Comparison of ENCODE assay signal across 21 cellular contexts in genomic region chr1:47235822-47236221, GRCh38. TPM values are rescaled to one million over a fixed set of nuclear protein-coding genes. Genes with fewer than 3 reads are reported as not detected.
A peak's percentile ranks its signal among the peaks of the same experiment; 100 is the strongest.
DNase-seq lines count a peak whose midpoint lies in the region; ATAC-seq and TF ChIP-seq lines count a peak whose summit lies in the region.
"Had no signal": no experiment of that assay in that cellular context is flagged by ENCODE, and none has a peak within 500 bp of the region (broad histone marks: within the 10 kb centered on the region; RNA-seq: fewer than 3 reads in every experiment).

No MANE protein-coding gene starts in this region.

- H4K20me1 ChIP-seq in BLaER1 = peaks cover 3% of the 10 kb centered on the region
- H4K20me1 ChIP-seq in GM23338 (replicated peaks; ENCODE audit: insufficient read depth) = peaks cover 17% of the 10 kb centered on the region; the same call in 1 of the 2 replicates
- peaks cover 4% of the 10 kb centered on the region for H4K20me1 ChIP-seq in smooth muscle cell (ENCODE audit: low read depth)

- no peak for TF ChIP-seq CTCF in GM23338 (conservative IDR thresholded peaks at IDR 0.05; ENCODE audit: low read depth in 2 of 2)
- no peak for TF ChIP-seq CTCF in dorsolateral prefrontal cortex (IDR thresholded peaks at IDR 0.05 in 54 of 56, conservative IDR thresholded peaks at IDR 0.05 in 2 of 56; ENCODE audit: low read depth in 1 of 56, partially characterized antibody in 56 of 56)
- TF ChIP-seq CTCF in lower lobe of right lung (IDR thresholded peaks at IDR 0.05) = no peak
- no peak for TF ChIP-seq CTCF in smooth muscle cell (IDR thresholded peaks at IDR 0.05; ENCODE audit: borderline replicate concordance, insufficient read depth, poor library complexity, severe bottlenecking)
- TF ChIP-seq CTCF in CD14-positive monocyte (IDR thresholded peaks at IDR 0.05) = no peak

- DNase-seq in GM23338 (ENCODE audit: low spot score) (no peak), dorsolateral prefrontal cortex (no peak), lower lobe of right lung (no peak), smooth muscle cell (lab: John Stamatoyannopoulos, UW; ENCODE audit: unreplicated experiment) (no peak), CD14-positive monocyte (ENCODE audit: low spot score) (no peak)
- DNase-seq in activated CD4-positive, alpha-beta T cell treated with anti-CD3 and anti-CD28 coated beads, Interleukin-2, amount 50 U/mL, for 48 hours = no peak
- DNase-seq: DMS153, GF-D8, GM23248, MV-4-11, NCI-H1417, NCI-H187 treated with DMSO at 0.1 percent for 48 hours, NCI-H2227 treated with DMSO at 0.1 percent for 48 hours, NCI-H510A treated with DMSO at 0.1 percent for 48 hours, NCI-H82, OCI-M1, SHP77, SK-N-SH had no signal

- H3K36me3 ChIP-seq in BLaER1 = no peaks in the 10 kb centered on the region
- H3K36me3 ChIP-seq in GM23338 (ENCODE audit: insufficient read depth) = no peaks in the 10 kb centered on the region
- no peaks in the 10 kb centered on the region for H3K36me3 ChIP-seq in lower lobe of right lung
- no peaks in the 10 kb centered on the region for H3K36me3 ChIP-seq in smooth muscle cell (ENCODE audit: low read depth)

- 68% methylated on average over 4 of the region's 4 CpGs for WGBS in smooth muscle cell (ENCODE audit: low lambda C conversion rate)

- H3K36me3 Mint-ChIP-seq in GM23338 (ENCODE audit: low read depth) = no peaks in the 10 kb centered on the region
- peaks cover 9 to 16% of the 10 kb centered on the region in 2 donors for H3K36me3 Mint-ChIP-seq in CD14-positive monocyte

- H3K27me3 Mint-ChIP-seq in GM23338 (ENCODE audit: insufficient read depth, low read depth, poor library complexity) = peaks cover 61% of the 10 kb centered on the region
- H3K27me3 Mint-ChIP-seq in CD14-positive monocyte (ENCODE audit: low read depth in 3 of 3) = peaks cover 57 to 78% (median 61%) of the 10 kb centered on the region in 3 donors

- no peak overlapping the region for H3K9ac ChIP-seq in BLaER1
- H3K9ac ChIP-seq in smooth muscle cell (ENCODE audit: low read depth) = no peak overlapping the region
- H3K9ac ChIP-seq: GM23248, SK-N-SH had no signal

- H3K27ac Mint-ChIP-seq in GM23338 (no peak overlapping the region), CD14-positive monocyte (no peak overlapping the region)

- H3K4me2 ChIP-seq in BLaER1 (peak overlapping the region; percentile 65), GM23338 (peak overlapping the region; percentile 73), smooth muscle cell (no peak overlapping the region)
- H3K4me2 ChIP-seq: SK-N-SH had no signal

- H3K4me1 Mint-ChIP-seq in GM23338 (peaks cover 28% of the 10 kb centered on the region), CD14-positive monocyte (peaks cover 27% of the 10 kb centered on the region)

- H3K4me1 ChIP-seq in BLaER1 = peaks cover 17% of the 10 kb centered on the region
- H3K4me1 ChIP-seq in GM23338 (ENCODE audit: insufficient read depth) = peaks cover 29% of the 10 kb centered on the region
- H3K4me1 ChIP-seq in lower lobe of right lung = peaks cover 28% of the 10 kb centered on the region
- peaks cover 10% of the 10 kb centered on the region for H3K4me1 ChIP-seq in smooth muscle cell (ENCODE audit: low read depth)

- H3K9me3 ChIP-seq in BLaER1 (peaks cover 9% of the 10 kb centered on the region; the same call in 1 of the 2 replicates), lower lobe of right lung (no peaks in the 10 kb centered on the region), smooth muscle cell (replicated peaks; ENCODE audit: low read depth) (no peaks in the 10 kb centered on the region)
- H3K9me3 ChIP-seq: SK-N-SH had no signal

- H3K9me2 ChIP-seq in GM23338 (ENCODE audit: insufficient read depth) = no peaks in the 10 kb centered on the region
- H3K9me2 ChIP-seq: SK-N-SH had no signal

- ATAC-seq in GM23338 = no peak
- ATAC-seq in lower lobe of right lung = no peak
- ATAC-seq in HG03460 (IDR thresholded peaks at IDR 0.05; ENCODE audit: unreplicated experiment) = no peak

- peaks cover 7% of the 10 kb centered on the region; the same call in 1 of the 2 replicates for H3F3A ChIP-seq in GM23338 (replicated peaks; ENCODE audit: low read depth)
- no peaks in the 10 kb centered on the region for H3F3A ChIP-seq in smooth muscle cell (ENCODE audit: low read depth)

- H3K27ac ChIP-seq in BLaER1 = no peak overlapping the region
- no peak overlapping the region for H3K27ac ChIP-seq in GM23338 (ENCODE audit: low read depth)
- peak overlapping the region in 32 of 59 donors; percentile 2 to 77 (median 50) for H3K27ac ChIP-seq in dorsolateral prefrontal cortex
- peak overlapping the region; percentile 70 for H3K27ac ChIP-seq in lower lobe of right lung
- H3K27ac ChIP-seq in smooth muscle cell (ENCODE audit: low read depth) = no peak overlapping the region
- H3K27ac ChIP-seq: GM23248 had no signal

- intact Hi-C loops in dorsolateral prefrontal cortex (cut with DNase I) (no loop called here), lower lobe of right lung (cut with DNase I) (no loop called here), CD14-positive monocyte (cut with micrococcal nuclease) (no loop called here)

- H3K79me2 ChIP-seq in GM23338 (replicated peaks; ENCODE audit: insufficient read depth) (no peaks in the 10 kb centered on the region), smooth muscle cell (ENCODE audit: low read depth) (no peaks in the 10 kb centered on the region)

- H3K9me3 Mint-ChIP-seq in GM23338 = no peaks in the 10 kb centered on the region
- peaks cover 0 to 21% (median 14%) of the 10 kb centered on the region in 7 donors for H3K9me3 Mint-ChIP-seq in CD14-positive monocyte

- peaks cover 49% of the 10 kb centered on the region for H3K27me3 ChIP-seq in BLaER1
- H3K27me3 ChIP-seq in GM23338 (ENCODE audit: insufficient read depth) = peaks cover 87% of the 10 kb centered on the region
- peaks cover 6 to 51% (median 32%) of the 10 kb centered on the region in 45 donors for H3K27me3 ChIP-seq in dorsolateral prefrontal cortex
- peaks cover 34% of the 10 kb centered on the region for H3K27me3 ChIP-seq in lower lobe of right lung (ENCODE audit: low read depth)
- peaks cover 69% of the 10 kb centered on the region for H3K27me3 ChIP-seq in smooth muscle cell (ENCODE audit: low read depth)

- H3K4me3 Mint-ChIP-seq in GM23338 (no peak overlapping the region; the same call in 2 of the 3 replicates), CD14-positive monocyte (peak overlapping the region in 1 of 2 donors; percentile 37)

- no peak overlapping the region for H2AFZ ChIP-seq in GM23338
- H2AFZ ChIP-seq in smooth muscle cell (ENCODE audit: low read depth) = no peak overlapping the region
- H2AFZ ChIP-seq: GM23248 had no signal

- no peak overlapping the region for H3K4me3 ChIP-seq in BLaER1
- peak overlapping the region; percentile 40; the same call in 1 of the 2 replicates for H3K4me3 ChIP-seq in GM23338
- H3K4me3 ChIP-seq in dorsolateral prefrontal cortex = peak overlapping the region in 1 of 59 donors; percentile 9
- H3K4me3 ChIP-seq in lower lobe of right lung = no peak overlapping the region
- no peak overlapping the region for H3K4me3 ChIP-seq in smooth muscle cell
- H3K4me3 ChIP-seq: GM23248 had no signal

TF ChIP-seq in GM23338, 12 proteins besides CTCF, POLR2A, EP300 and RAD21 (continues in another document):
- TF ChIP-seq EZH2phosphoT487 (IDR thresholded peaks at IDR 0.05; ENCODE audit: unreplicated experiment) (no peak), EZH2 (IDR thresholded peaks at IDR 0.05; ENCODE audit: low read depth, unreplicated experiment) (peak; percentile 3)

RNA-seq across cellular contexts. Expression of gene TAL1, which starts 3.8 kb away (rescaled TPM):
- total RNA-seq in GM23338 (2014; rRNA removed; shearing (Covaris generic)) = not detected in 2 replicates
- polyA plus RNA-seq in GM23338 (2016; fragmentation: Nextera tagmentation; extraction: Ambion mirVana) (not detected in 2 replicates), smooth muscle cell (not detected in 2 replicates), CD14-positive monocyte (under 1 TPM in 1 of 2 donors, not detected in 1; 0.50 TPM)
- total RNA-seq in dorsolateral prefrontal cortex (10 to 100 TPM in 7 of 120 experiments, 1 to 10 TPM in 113; 1.4 to 13.7 (median 5.1) TPM), lower lobe of right lung (15.4 TPM), smooth muscle cell (not detected in 2 replicates)
- total RNA-seq: GM23248 had no signal
- polyA plus RNA-seq: GM23248, SK-N-SH had no signal

RNA-seq across cellular contexts. Expression of gene PDZK1IP1, which starts 46.0 kb away (rescaled TPM):
- total RNA-seq in GM23338 (2014; rRNA removed; shearing (Covaris generic)) = not detected in 2 replicates
- polyA plus RNA-seq in GM23338 (2016; fragmentation: Nextera tagmentation; extraction: Ambion mirVana) (not detected in 2 replicates), smooth muscle cell (not detected in 2 replicates), CD14-positive monocyte (1 to 10 TPM in 1 of 2 donors, not detected in 1; 1.4 TPM)
- total RNA-seq in dorsolateral prefrontal cortex (1 to 10 TPM in 9 of 120 experiments, under 1 TPM in 11, not detected in 100; 0.60 to 2.1 (median 0.99) TPM), lower lobe of right lung (22.6 TPM), smooth muscle cell (not detected in 2 replicates)
- total RNA-seq: Daoy, GM23248 had no signal
- polyA plus RNA-seq: GM23248, SK-N-SH had no signal

Comparison
In these comparisons a context has a peak if more than half of its experiments do, and no peak if none do; other contexts are left out.
1. H3K27ac ChIP-seq: peak in dorsolateral prefrontal cortex (32 of 59) and lower lobe of right lung (single experiment); none in BLaER1 (single experiment), GM23338 (single experiment) and smooth muscle cell (single experiment).